ENCODE assay signal across 20 cellular contexts in genomic region chr19:1828279-1829238, GRCh38. TPM values are rescaled to one million over a fixed set of nuclear protein-coding genes. Genes with fewer than 3 reads are reported as not detected.
DNase-seq lines count a peak whose midpoint lies in the region; ATAC-seq, FAIRE-seq and TF ChIP-seq lines count a peak whose summit lies in the region.
"Had no signal": no experiment of that assay in that cellular context is flagged by ENCODE, and none has a peak within 500 bp of the region (broad histone marks: within the 10 kb centered on the region; RNA-seq: fewer than 3 reads in every experiment).

No MANE protein-coding gene starts in this region.

- no peaks in the 10 kb centered on the region for H3K27me3 ChIP-seq in HepG2 (ENCODE audit: control insufficient read depth in 1 of 2, insufficient read depth in 2 of 2, low read length in 2 of 2)
- no peaks in the 10 kb centered on the region for H3K27me3 ChIP-seq in right lobe of liver
- no peaks in the 10 kb centered on the region for H3K27me3 ChIP-seq in RWPE2 (ENCODE audit: insufficient read depth, poor library complexity, severe bottlenecking)
- no peaks in the 10 kb centered on the region for H3K27me3 ChIP-seq in testis
- H3K27me3 ChIP-seq: SJCRH30 had no signal

- no peak for TF ChIP-seq CTCF in HepG2 (CRISPR knock-in tag; IDR thresholded peaks at IDR 0.05)
- no peak for TF ChIP-seq CTCF in right lobe of liver (IDR thresholded peaks at IDR 0.05)
- TF ChIP-seq CTCF in RWPE2 (IDR thresholded peaks at IDR 0.05; ENCODE audit: poor library complexity, severe bottlenecking) = no peak
- no peak for TF ChIP-seq CTCF in kidney (IDR thresholded peaks at IDR 0.05; ENCODE audit: borderline replicate concordance, extremely low read depth, insufficient read depth)
- no peak for TF ChIP-seq CTCF in testis (IDR thresholded peaks at IDR 0.05)

- no peak for ATAC-seq in HepG2
- no peak for ATAC-seq in right lobe of liver
- peak; percentile 13; the same call in 1 of the 3 replicates for ATAC-seq in RWPE2 (ENCODE audit: low read depth)
- ATAC-seq in GM18511 (IDR thresholded peaks at IDR 0.05; ENCODE audit: unreplicated experiment) = no peak

- H3K27ac ChIP-seq in HepG2 (ENCODE audit: extremely low read length, insufficient read depth, low read length) (no peak overlapping the region), right lobe of liver (no peak overlapping the region), RWPE2 (ENCODE audit: poor library complexity, severe bottlenecking) (no peak overlapping the region), kidney (ENCODE audit: low read depth in 2 of 2, low read length in 2 of 2) (no peak overlapping the region), testis (peak overlapping the region; percentile 71 to 76)
- H3K27ac ChIP-seq: SJCRH30 had no signal

- no peak overlapping the region for H3K4me2 ChIP-seq in HepG2 (ENCODE audit: low read depth, low read length)

- H3K79me2 ChIP-seq in HepG2 (ENCODE audit: insufficient read depth, low read length) = no peaks in the 10 kb centered on the region

- no TSS peak for BruUV-seq in HepG2 (replicated peaks; lab: Mats Ljungman, UMichigan)

- no peak for FAIRE-seq in HepG2 (lab: Jason Lieb, UNC)
- FAIRE-seq in kidney (lab: Jason Lieb, UNC) = no peak
- FAIRE-seq: G401.6 had no signal

- 98% methylated on average over 20 of the region's 57 CpGs for WGBS in HepG2 (ENCODE audit: low lambda C conversion rate)
- 100% methylated on average over 1 of the region's 57 CpGs for WGBS in right lobe of liver (ENCODE audit: insufficient coverage, low coverage, low lambda C conversion rate, missing lambda C conversion rate)
- WGBS in testis, 2 donors = 84% methylated on average over 57 of the region's 57 CpGs; no CpG with 5 or more reads in 1 of the 2 donors

- CTCF ChIA-PET in HepG2 (lab: Yijun Ruan, JAX; ENCODE audit: low intra/inter-chr PET ratio, low total read pairs) = no interaction called here

- H3K4me3 ChIP-seq in HepG2 (replicated peaks in 1 of 3; ENCODE audit: insufficient read depth in 1 of 3, low read depth in 2 of 3, low read length in 3 of 3) = no peak overlapping the region
- H3K4me3 ChIP-seq in right lobe of liver = no peak overlapping the region
- H3K4me3 ChIP-seq in RWPE2 (ENCODE audit: severe bottlenecking) = no peak overlapping the region
- H3K4me3 ChIP-seq in kidney (ENCODE audit: low read length in 2 of 2) = peak overlapping the region in 1 of 2 donors; percentile 29
- H3K4me3 ChIP-seq in testis = no peak overlapping the region
- H3K4me3 ChIP-seq: SJCRH30 had no signal

- TF ChIP-seq POLR2A in HepG2 (IDR thresholded peaks at IDR 0.05; ENCODE audit: insufficient read depth in 1 of 2, low read depth in 2 of 2, low read length in 2 of 2) (no peak), right lobe of liver (IDR thresholded peaks at IDR 0.05) (no peak), testis (IDR thresholded peaks at IDR 0.05) (no peak)

- 0 out of 2 replicates have a peak, but pooled peaks cover 3% of the 10 kb centered on the region for H4K20me1 ChIP-seq in HepG2 (ENCODE audit: insufficient read depth, low read length)

- DNase-seq in HepG2 (ENCODE audit: low spot score) (no peak), right lobe of liver (no peak), RWPE2 (ENCODE audit: low spot score) (no peak), kidney (peak; percentile 73), testis (no peak), cerebellar nuclear complex (lab: John Stamatoyannopoulos, UW) (no peak), NCI-H510A treated with DMSO at 0.1 percent for 48 hours (lab: John Stamatoyannopoulos, UW) (no peak)
- DNase-seq: CD4-positive, CD25-positive, alpha-beta regulatory T cell; COR-L47; HCEC 1CT; KG1; NCI-H1105 treated with DMSO at 0.1 percent for 48 hours; NCI-H1694 treated with DMSO at 0.1 percent for 48 hours; NCI-H510A; NCI-H82; OCI-M1; RPMI8226; SJCRH30 had no signal

- no peak overlapping the region for H3K9ac ChIP-seq in HepG2 (ENCODE audit: insufficient read depth, low read depth, low read length)
- H3K9ac ChIP-seq in kidney (ENCODE audit: low read length in 2 of 2) = no peak overlapping the region

- intact Hi-C loops in HepG2 (cut with micrococcal nuclease; ENCODE audit: unreplicated experiment) = no loop called here
- intact Hi-C loops in right lobe of liver (cut with DNase I) = no loop called here
- intact Hi-C loops in kidney (cut with DNase I) = no loop called here
- intact Hi-C loops in testis (cut with DNase I; ENCODE audit: low total_unique reads) = no loop called here

- H3K9me3 ChIP-seq in HepG2 (ENCODE audit: low read length) (no peaks in the 10 kb centered on the region), right lobe of liver (no peaks in the 10 kb centered on the region), RWPE2 (ENCODE audit: severe bottlenecking) (no peaks in the 10 kb centered on the region), kidney (ENCODE audit: control insufficient read depth in 1 of 2, low read length in 2 of 2) (no peaks in the 10 kb centered on the region), testis (no peaks in the 10 kb centered on the region)
- H3K9me3 ChIP-seq: SJCRH30 had no signal

- H2AFZ ChIP-seq in HepG2 (ENCODE audit: low read length) = no peak overlapping the region

- H3K36me3 ChIP-seq in HepG2 (replicated peaks in 1 of 2; ENCODE audit: control insufficient read depth in 1 of 2, insufficient read depth in 2 of 2, low read length in 2 of 2) = peaks cover 8 to 23% of the 10 kb centered on the region in 2 experiments; a peak in 4 of 5 replicates
- H3K36me3 ChIP-seq in right lobe of liver = peaks cover 0 to 10% (median 0%) of the 10 kb centered on the region in 4 donors
- H3K36me3 ChIP-seq in RWPE2 (ENCODE audit: low read depth) = peaks cover 26% of the 10 kb centered on the region
- H3K36me3 ChIP-seq in kidney (ENCODE audit: control insufficient read depth in 1 of 2, insufficient read depth in 2 of 2, low read length in 2 of 2) = peaks cover 3 to 5% of the 10 kb centered on the region in 2 donors
- no peaks in the 10 kb centered on the region for H3K36me3 ChIP-seq in testis (ENCODE audit: low read depth, missing control alignments)

- H3K4me1 ChIP-seq in HepG2 (ENCODE audit: insufficient read depth, low read length) (no peaks in the 10 kb centered on the region), right lobe of liver (peaks cover 0 to 48% (median 11%) of the 10 kb centered on the region in 4 donors), RWPE2 (ENCODE audit: insufficient read depth, poor library complexity, severe bottlenecking) (no peaks in the 10 kb centered on the region), kidney (ENCODE audit: control insufficient read depth in 1 of 2, insufficient read depth in 1 of 2, low read depth in 1 of 2, low read length in 2 of 2) (peaks cover 3 to 8% of the 10 kb centered on the region in 2 donors), testis (peaks cover 35% of the 10 kb centered on the region)
- H3K4me1 ChIP-seq: SJCRH30 had no signal

- TF ChIP-seq RAD21 in HepG2 (CRISPR knock-in tag; IDR thresholded peaks at IDR 0.05) = no peak

- POLR2A ChIA-PET in HepG2 (lab: Yijun Ruan, JAX) = interaction anchor here (2.1 kb wide), 1 partner anchor 10 kb away, joined by 6 read pairs; no protein-coding TSS in a partner anchor

- in situ Hi-C loops in HepG2 (cut with HindIII; ENCODE audit: extremely low pct_ligation_motif_present, low pct_unique_long_range_greater_than_20kb) = no loop called here

- TF ChIP-seq EP300 in HepG2 (IDR thresholded peaks at IDR 0.05; ENCODE audit: low read depth in 2 of 2, low read length in 2 of 2) = no peak
- no peak for TF ChIP-seq EP300 in HepG2 (CRISPR knock-in tag; IDR thresholded peaks at IDR 0.05; ENCODE audit: borderline replicate concordance)

RNA-seq across cellular contexts. Expression of gene ATP8B3, which starts 16.5 kb away (rescaled TPM):
- total RNA-seq in HepG2 (2016; rRNA removed; fragmentation: Illumina TruSeq; extraction: Trizol) (1.8 and 2.6 TPM in 2 replicates), right lobe of liver (1 to 10 TPM in 5 of 6 experiments, under 1 TPM in 1; 0.86 to 5.7 (median 3.1) TPM), kidney (3.6 TPM), testis (10 to 100 TPM; 33.2 to 38.0 TPM)
- 0.35 and 0.40 TPM in 2 replicates for total RNA-seq in HepG2 (2016; cell fraction: cytosol; rRNA removed; fragmentation: Illumina TruSeq; extraction: Trizol; ENCODE audit: low read depth)
- 1.8 and 2.6 TPM in 2 replicates for total RNA-seq in HepG2 (2016; cell fraction: insoluble cytoplasmic fraction; rRNA removed; fragmentation: Illumina TruSeq; extraction: Trizol)
- total RNA-seq in HepG2 (2016; cell fraction: membrane; rRNA removed; fragmentation: Illumina TruSeq; extraction: Trizol) = 1.2 and 1.7 TPM in 2 replicates
- 1.9 and 3.5 TPM in 2 replicates for total RNA-seq in HepG2 (2016; cell fraction: nucleus; rRNA removed; fragmentation: Illumina TruSeq; extraction: Trizol)
- polyA plus RNA-seq in HepG2 (2011; rRNA removed) (5.8 and 5.9 TPM in 2 replicates), kidney (ENCODE audit: insufficient read depth, low read depth, low replicate concordance) (0.24 TPM), testis (ENCODE audit: insufficient read depth, low read depth, low replicate concordance) (84.2 TPM)
- polyA plus RNA-seq in HepG2 (2011; cell fraction: cytosol; rRNA removed) = 3.8 and 4.8 TPM in 2 replicates
- 10.6 and 12.8 TPM in 2 replicates for polyA plus RNA-seq in HepG2 (2011; cell fraction: nucleus; rRNA removed)
- 2.4 and 2.5 TPM in 2 replicates for polyA plus RNA-seq in HepG2 (2012)
- 0.36 and 0.59 TPM in 2 replicates for polyA plus RNA-seq in HepG2 (2016; cell fraction: cytosol; fragmentation: Illumina TruSeq; extraction: Trizol; ENCODE audit: low read depth)
- 1.1 and 2.2 TPM in 2 replicates for polyA plus RNA-seq in HepG2 (2016; cell fraction: insoluble cytoplasmic fraction; fragmentation: Illumina TruSeq; extraction: Trizol; ENCODE audit: low read depth)
- 0.69 and 0.98 TPM in 2 replicates for polyA plus RNA-seq in HepG2 (2016; cell fraction: membrane; fragmentation: Illumina TruSeq; extraction: Trizol; ENCODE audit: low read depth)
- 9.6 and 11.4 TPM in 2 replicates for polyA plus RNA-seq in HepG2 (2016; cell fraction: nucleus; fragmentation: Illumina TruSeq; extraction: Trizol; ENCODE audit: insufficient read depth, low read depth)
- polyA minus RNA-seq in HepG2 (2011; rRNA and poly(A)+ RNA removed; ENCODE audit: low replicate concordance) = 10.3 and 16.8 TPM in 2 replicates
- polyA minus RNA-seq in HepG2 (2011; cell fraction: cytosol; rRNA and poly(A)+ RNA removed) = 4.6 and 5.4 TPM in 2 replicates
- 2.7 and 3.0 TPM in 2 replicates for polyA minus RNA-seq in HepG2 (2011; cell fraction: nucleus; rRNA and poly(A)+ RNA removed)

RNA-seq across cellular contexts. Expression of gene REXO1, which starts 19.7 kb away (rescaled TPM):
- total RNA-seq in HepG2 (2016; rRNA removed; fragmentation: Illumina TruSeq; extraction: Trizol) (3.0 and 5.0 TPM in 2 replicates), right lobe of liver (10 to 100 TPM in 4 of 6 experiments, 1 to 10 TPM in 2; 8.0 to 17.7 (median 12.6) TPM), kidney (36.8 TPM), testis (100 to 1,000 TPM; 149 to 200 TPM)
- 1.1 and 3.2 TPM in 2 replicates for total RNA-seq in HepG2 (2016; cell fraction: cytosol; rRNA removed; fragmentation: Illumina TruSeq; extraction: Trizol; ENCODE audit: low read depth)
- 4.1 and 5.2 TPM in 2 replicates for total RNA-seq in HepG2 (2016; cell fraction: insoluble cytoplasmic fraction; rRNA removed; fragmentation: Illumina TruSeq; extraction: Trizol)
- total RNA-seq in HepG2 (2016; cell fraction: membrane; rRNA removed; fragmentation: Illumina TruSeq; extraction: Trizol) = 3.9 and 4.2 TPM in 2 replicates
- total RNA-seq in HepG2 (2016; cell fraction: nucleus; rRNA removed; fragmentation: Illumina TruSeq; extraction: Trizol) = 6.0 and 7.6 TPM in 2 replicates
- polyA plus RNA-seq in HepG2 (2011; rRNA removed) (11.2 and 13.0 TPM in 2 replicates), kidney (ENCODE audit: insufficient read depth, low read depth, low replicate concordance) (12.1 TPM), testis (ENCODE audit: insufficient read depth, low read depth, low replicate concordance) (104 TPM)
- polyA plus RNA-seq in HepG2 (2011; cell fraction: cytosol; rRNA removed) = 8.7 and 9.8 TPM in 2 replicates
- 91.1 and 123 TPM in 2 replicates for polyA plus RNA-seq in HepG2 (2011; cell fraction: nucleus; rRNA removed)
- polyA plus RNA-seq in HepG2 (2012) = 13.8 and 15.4 TPM in 2 replicates
- polyA plus RNA-seq in HepG2 (2016; cell fraction: cytosol; fragmentation: Illumina TruSeq; extraction: Trizol; ENCODE audit: low read depth) = 1.7 and 1.8 TPM in 2 replicates
- 7.3 and 10.0 TPM in 2 replicates for polyA plus RNA-seq in HepG2 (2016; cell fraction: insoluble cytoplasmic fraction; fragmentation: Illumina TruSeq; extraction: Trizol; ENCODE audit: low read depth)
- 5.1 and 5.3 TPM in 2 replicates for polyA plus RNA-seq in HepG2 (2016; cell fraction: membrane; fragmentation: Illumina TruSeq; extraction: Trizol; ENCODE audit: low read depth)
- polyA plus RNA-seq in HepG2 (2016; cell fraction: nucleus; fragmentation: Illumina TruSeq; extraction: Trizol; ENCODE audit: insufficient read depth, low read depth) = 39.5 and 44.1 TPM in 2 replicates
- polyA minus RNA-seq in HepG2 (2011; rRNA and poly(A)+ RNA removed; ENCODE audit: low replicate concordance) = 16.3 and 19.1 TPM in 2 replicates
- 5.5 and 7.7 TPM in 2 replicates for polyA minus RNA-seq in HepG2 (2011; cell fraction: cytosol; rRNA and poly(A)+ RNA removed)
- 9.3 and 10.8 TPM in 2 replicates for polyA minus RNA-seq in HepG2 (2011; cell fraction: nucleus; rRNA and poly(A)+ RNA removed)

RNA-seq across cellular contexts. Expression of gene KLF16, which starts 34.8 kb away (rescaled TPM):
- total RNA-seq in HepG2 (2016; rRNA removed; fragmentation: Illumina TruSeq; extraction: Trizol) (6.2 and 6.7 TPM in 2 replicates), right lobe of liver (10 to 100 TPM in 5 of 6 experiments, 1 to 10 TPM in 1; 9.9 to 23.6 (median 10.8) TPM), kidney (22.2 TPM), testis (10 to 100 TPM; 14.7 to 26.5 TPM)
- total RNA-seq in HepG2 (2016; cell fraction: cytosol; rRNA removed; fragmentation: Illumina TruSeq; extraction: Trizol; ENCODE audit: low read depth) = 2.1 and 2.2 TPM in 2 replicates
- 5.5 and 5.9 TPM in 2 replicates for total RNA-seq in HepG2 (2016; cell fraction: insoluble cytoplasmic fraction; rRNA removed; fragmentation: Illumina TruSeq; extraction: Trizol)
- total RNA-seq in HepG2 (2016; cell fraction: membrane; rRNA removed; fragmentation: Illumina TruSeq; extraction: Trizol) = 8.3 and 8.9 TPM in 2 replicates
- 4.0 and 4.8 TPM in 2 replicates for total RNA-seq in HepG2 (2016; cell fraction: nucleus; rRNA removed; fragmentation: Illumina TruSeq; extraction: Trizol)
- polyA plus RNA-seq in HepG2 (2011; rRNA removed) (3.5 and 4.7 TPM in 2 replicates), kidney (ENCODE audit: insufficient read depth, low read depth, low replicate concordance) (10.4 TPM), testis (ENCODE audit: insufficient read depth, low read depth, low replicate concordance) (13.3 TPM)
- polyA plus RNA-seq in HepG2 (2011; cell fraction: cytosol; rRNA removed) = 3.7 and 7.0 TPM in 2 replicates
- 16.7 and 31.9 TPM in 2 replicates for polyA plus RNA-seq in HepG2 (2011; cell fraction: nucleus; rRNA removed)
- 8.3 and 9.4 TPM in 2 replicates for polyA plus RNA-seq in HepG2 (2012)
- polyA plus RNA-seq in HepG2 (2016; cell fraction: cytosol; fragmentation: Illumina TruSeq; extraction: Trizol; ENCODE audit: low read depth) = 3.2 and 3.4 TPM in 2 replicates
- 12.0 and 14.3 TPM in 2 replicates for polyA plus RNA-seq in HepG2 (2016; cell fraction: insoluble cytoplasmic fraction; fragmentation: Illumina TruSeq; extraction: Trizol; ENCODE audit: low read depth)
- polyA plus RNA-seq in HepG2 (2016; cell fraction: membrane; fragmentation: Illumina TruSeq; extraction: Trizol; ENCODE audit: low read depth) = 8.9 and 9.3 TPM in 2 replicates
- polyA plus RNA-seq in HepG2 (2016; cell fraction: nucleus; fragmentation: Illumina TruSeq; extraction: Trizol; ENCODE audit: insufficient read depth, low read depth) = 11.4 and 12.0 TPM in 2 replicates
- 3.1 and 9.7 TPM in 2 replicates for polyA minus RNA-seq in HepG2 (2011; rRNA and poly(A)+ RNA removed; ENCODE audit: low replicate concordance)
- polyA minus RNA-seq in HepG2 (2011; cell fraction: cytosol; rRNA and poly(A)+ RNA removed) = 8.9 and 15.3 TPM in 2 replicates
- polyA minus RNA-seq in HepG2 (2011; cell fraction: nucleus; rRNA and poly(A)+ RNA removed) = 2.1 and 2.2 TPM in 2 replicates

RNA-seq across cellular contexts. Expression of gene ABHD17A, which starts 56.7 kb away (rescaled TPM):
- total RNA-seq in HepG2 (2016; rRNA removed; fragmentation: Illumina TruSeq; extraction: Trizol) = 27.9 and 40.8 TPM in 2 replicates
- 52.2 and 64.4 TPM in 2 replicates for total RNA-seq in HepG2 (2016; cell fraction: cytosol; rRNA removed; fragmentation: Illumina TruSeq; extraction: Trizol; ENCODE audit: low read depth)
- 24.0 and 37.3 TPM in 2 replicates for total RNA-seq in HepG2 (2016; cell fraction: insoluble cytoplasmic fraction; rRNA removed; fragmentation: Illumina TruSeq; extraction: Trizol)
- 65.2 and 82.2 TPM in 2 replicates for total RNA-seq in HepG2 (2016; cell fraction: membrane; rRNA removed; fragmentation: Illumina TruSeq; extraction: Trizol)
- 17.1 and 19.3 TPM in 2 replicates for total RNA-seq in HepG2 (2016; cell fraction: nucleus; rRNA removed; fragmentation: Illumina TruSeq; extraction: Trizol)
- 27.7 and 44.6 TPM in 2 replicates for polyA plus RNA-seq in HepG2 (2011; rRNA removed)
- polyA plus RNA-seq in HepG2 (2011; cell fraction: cytosol; rRNA removed) = 25.9 and 53.1 TPM in 2 replicates
- 72.5 and 83.8 TPM in 2 replicates for polyA plus RNA-seq in HepG2 (2011; cell fraction: nucleus; rRNA removed)
- polyA plus RNA-seq in HepG2 (2012) = 11.9 and 16.2 TPM in 2 replicates
- 51.0 and 62.5 TPM in 2 replicates for polyA plus RNA-seq in HepG2 (2016; cell fraction: cytosol; fragmentation: Illumina TruSeq; extraction: Trizol; ENCODE audit: low read depth)
- 25.3 and 27.0 TPM in 2 replicates for polyA plus RNA-seq in HepG2 (2016; cell fraction: insoluble cytoplasmic fraction; fragmentation: Illumina TruSeq; extraction: Trizol; ENCODE audit: low read depth)
- 54.6 and 60.4 TPM in 2 replicates for polyA plus RNA-seq in HepG2 (2016; cell fraction: membrane; fragmentation: Illumina TruSeq; extraction: Trizol; ENCODE audit: low read depth)
- polyA plus RNA-seq in HepG2 (2016; cell fraction: nucleus; fragmentation: Illumina TruSeq; extraction: Trizol; ENCODE audit: insufficient read depth, low read depth) = 38.7 and 42.0 TPM in 2 replicates
- polyA minus RNA-seq in HepG2 (2011; rRNA and poly(A)+ RNA removed; ENCODE audit: low replicate concordance) = 15.0 and 50.9 TPM in 2 replicates
- 17.2 and 18.0 TPM in 2 replicates for polyA minus RNA-seq in HepG2 (2011; cell fraction: cytosol; rRNA and poly(A)+ RNA removed)
- 5.7 and 5.8 TPM in 2 replicates for polyA minus RNA-seq in HepG2 (2011; cell fraction: nucleus; rRNA and poly(A)+ RNA removed)
- total RNA-seq in right lobe of liver = 10 to 100 TPM; 20.4 to 49.5 (median 23.5) TPM
- total RNA-seq in kidney = 63.8 TPM
- polyA plus RNA-seq in kidney (ENCODE audit: insufficient read depth, low read depth, low replicate concordance) = 65.1 TPM
- total RNA-seq in testis = 100 to 1,000 TPM; 127 to 140 TPM
- polyA plus RNA-seq in testis (ENCODE audit: insufficient read depth, low read depth, low replicate concordance) = 51.1 TPM

Comparison
In these comparisons a context has a peak if more than half of its experiments do, and no peak if none do; other contexts are left out.
1. H3K27ac ChIP-seq: peak in testis (2 of 2); none in HepG2 (single experiment), right lobe of liver (0 of 3), RWPE2 (single experiment) and kidney (0 of 2).